ENCODE assay signal across 10 cellular contexts in genomic region chr2:39408351-39409136, GRCh38. TPM values are rescaled to one million over a fixed set of nuclear protein-coding genes. Genes with fewer than 3 reads are reported as not detected.
DNase-seq lines count a peak whose midpoint lies in the region; ATAC-seq and TF ChIP-seq lines count a peak whose summit lies in the region.
"Had no signal": no experiment of that assay in that cellular context is flagged by ENCODE, and none has a peak within 500 bp of the region (broad histone marks: within the 10 kb centered on the region; RNA-seq: fewer than 3 reads in every experiment).

No MANE protein-coding gene starts in this region.

- TF ChIP-seq CTCF in type B pancreatic cell (conservative IDR thresholded peaks at IDR 0.05) (no peak), adrenal gland (IDR thresholded peaks at IDR 0.05) (no peak)

- peak; percentile 45 for ATAC-seq in HG03060 (IDR thresholded peaks at IDR 0.05; ENCODE audit: low read depth, unreplicated experiment)
- ATAC-seq in activated T-helper 17 cell treated with anti-CD3 and anti-CD28 coated beads, Interleukin-2, amount 50 U/mL, for 72 hours (replicated peaks): peak; percentile 51

- no peak overlapping the region for H3K4me3 ChIP-seq in adrenal gland
- H3K4me3 ChIP-seq: BLaER1 had no signal

- no peak overlapping the region for H3K27ac Mint-ChIP-seq in activated naive CD4-positive, alpha-beta T cell treated with anti-CD3 and anti-CD28 coated beads, Interleukin-2, amount 50 U/mL, for 24 hours
- no peak overlapping the region for H3K27ac Mint-ChIP-seq in activated naive CD4-positive, alpha-beta T cell treated with anti-CD3 and anti-CD28 coated beads, Interleukin-2, amount 10 ng/mL, durations not matched to agents 7 days and 5 days
- H3K27ac Mint-ChIP-seq in activated T-helper 17 cell treated with anti-CD3 and anti-CD28 coated beads, Interleukin-2, amount 50 U/mL, for 72 hours: peak overlapping the region; percentile 32
- peak overlapping the region; percentile 51 for H3K27ac Mint-ChIP-seq in type B pancreatic cell

- intact Hi-C loops in adrenal gland (cut with DNase I): no loop called here

- H3K36me3 ChIP-seq in adrenal gland (replicated peaks in 1 of 2): no peaks in the 10 kb centered on the region

- peak overlapping the region; percentile 5 for H3K4me3 Mint-ChIP-seq in activated naive CD4-positive, alpha-beta T cell treated with anti-CD3 and anti-CD28 coated beads, Interleukin-2, amount 50 U/mL, for 24 hours
- no peak overlapping the region for H3K4me3 Mint-ChIP-seq in activated naive CD4-positive, alpha-beta T cell treated with anti-CD3 and anti-CD28 coated beads, Interleukin-2, amount 10 ng/mL, durations not matched to agents 7 days and 5 days
- peak overlapping the region; percentile 38 for H3K4me3 Mint-ChIP-seq in activated T-helper 17 cell treated with anti-CD3 and anti-CD28 coated beads, Interleukin-2, amount 50 U/mL, for 72 hours
- peak overlapping the region; percentile 37 for H3K4me3 Mint-ChIP-seq in type B pancreatic cell

- 61 to 72% (median 66%) methylated on average over 3 of the region's 3 CpGs for WGBS in adrenal gland, 4 donors

- H3K4me1 ChIP-seq in adrenal gland (replicated peaks in 1 of 2): peaks cover 31 to 88% of the 10 kb centered on the region in 2 donors

- CTCF ChIA-PET in activated naive CD4-positive, alpha-beta T cell treated with anti-CD3 and anti-CD28 coated beads, Interleukin-2, amount 10 ng/mL, durations not matched to agents 7 days and 5 days (lab: Charles Lee): no interaction called here

- H3K4me1 Mint-ChIP-seq in activated naive CD4-positive, alpha-beta T cell treated with anti-CD3 and anti-CD28 coated beads, Interleukin-2, amount 50 U/mL, for 24 hours: peaks cover 93% of the 10 kb centered on the region
- peaks cover 9% of the 10 kb centered on the region for H3K4me1 Mint-ChIP-seq in activated naive CD4-positive, alpha-beta T cell treated with anti-CD3 and anti-CD28 coated beads, Interleukin-2, amount 10 ng/mL, durations not matched to agents 7 days and 5 days
- peaks cover 49% of the 10 kb centered on the region for H3K4me1 Mint-ChIP-seq in activated T-helper 17 cell treated with anti-CD3 and anti-CD28 coated beads, Interleukin-2, amount 50 U/mL, for 72 hours
- peaks cover 58% of the 10 kb centered on the region for H3K4me1 Mint-ChIP-seq in type B pancreatic cell (ENCODE audit: unreplicated experiment)

- H3K27me3 ChIP-seq in adrenal gland: no peaks in the 10 kb centered on the region
- H3K27me3 ChIP-seq: BLaER1 had no signal

- H3K27me3 Mint-ChIP-seq in activated naive CD4-positive, alpha-beta T cell treated with anti-CD3 and anti-CD28 coated beads, Interleukin-2, amount 50 U/mL, for 24 hours: no peaks in the 10 kb centered on the region
- H3K27me3 Mint-ChIP-seq in activated naive CD4-positive, alpha-beta T cell treated with anti-CD3 and anti-CD28 coated beads, Interleukin-2, amount 10 ng/mL, durations not matched to agents 7 days and 5 days: no peaks in the 10 kb centered on the region
- H3K27me3 Mint-ChIP-seq in activated T-helper 17 cell treated with anti-CD3 and anti-CD28 coated beads, Interleukin-2, amount 50 U/mL, for 72 hours: no peaks in the 10 kb centered on the region
- H3K27me3 Mint-ChIP-seq in type B pancreatic cell: no peaks in the 10 kb centered on the region
- H3K27me3 Mint-ChIP-seq: IgD-negative memory B cell had no signal

- no peak for DNase-seq in activated naive CD4-positive, alpha-beta T cell treated with anti-CD3 and anti-CD28 coated beads, Interleukin-2, amount 10 ng/mL, durations not matched to agents 7 days and 5 days
- no peak for DNase-seq in type B pancreatic cell (ENCODE audit: extremely low spot score, unreplicated experiment)
- no peak for DNase-seq in adrenal gland
- no peak for DNase-seq in H4 (ENCODE audit: low spot score)
- no peak for DNase-seq in NCI-H2196 treated with DMSO at 0.1 percent for 48 hours (lab: John Stamatoyannopoulos, UW; ENCODE audit: unreplicated experiment)

- H3K27ac ChIP-seq in adrenal gland: no peak overlapping the region
- H3K27ac ChIP-seq: BLaER1 had no signal

- no peaks in the 10 kb centered on the region for H3K9me3 ChIP-seq in adrenal gland (replicated peaks in 1 of 3)

- no peaks in the 10 kb centered on the region for H3K9me3 Mint-ChIP-seq in activated naive CD4-positive, alpha-beta T cell treated with anti-CD3 and anti-CD28 coated beads, Interleukin-2, amount 50 U/mL, for 24 hours
- no peaks in the 10 kb centered on the region for H3K9me3 Mint-ChIP-seq in activated naive CD4-positive, alpha-beta T cell treated with anti-CD3 and anti-CD28 coated beads, Interleukin-2, amount 10 ng/mL, durations not matched to agents 7 days and 5 days
- H3K9me3 Mint-ChIP-seq in activated T-helper 17 cell treated with anti-CD3 and anti-CD28 coated beads, Interleukin-2, amount 50 U/mL, for 72 hours: no peaks in the 10 kb centered on the region
- no peaks in the 10 kb centered on the region for H3K9me3 Mint-ChIP-seq in type B pancreatic cell
- H3K9me3 Mint-ChIP-seq: IgD-negative memory B cell had no signal

- H3K36me3 Mint-ChIP-seq in activated naive CD4-positive, alpha-beta T cell treated with anti-CD3 and anti-CD28 coated beads, Interleukin-2, amount 50 U/mL, for 24 hours: peaks cover 1% of the 10 kb centered on the region
- no peaks in the 10 kb centered on the region for H3K36me3 Mint-ChIP-seq in activated naive CD4-positive, alpha-beta T cell treated with anti-CD3 and anti-CD28 coated beads, Interleukin-2, amount 10 ng/mL, durations not matched to agents 7 days and 5 days
- no peaks in the 10 kb centered on the region for H3K36me3 Mint-ChIP-seq in activated T-helper 17 cell treated with anti-CD3 and anti-CD28 coated beads, Interleukin-2, amount 50 U/mL, for 72 hours (ENCODE audit: low read depth)
- H3K36me3 Mint-ChIP-seq in type B pancreatic cell: peaks cover 13% of the 10 kb centered on the region
- H3K36me3 Mint-ChIP-seq: IgD-negative memory B cell had no signal

- no peak for TF ChIP-seq POLR2A in adrenal gland (IDR thresholded peaks at IDR 0.05)

RNA-seq across cellular contexts. Expression of gene MAP4K3, which starts 28.5 kb away (rescaled TPM):
- total RNA-seq in activated T-helper 17 cell treated with anti-CD3 and anti-CD28 coated beads, Interleukin-2, amount 50 U/mL, for 72 hours: 10 to 100 TPM in 1 of 2 donors, 1 to 10 TPM in 1; 8.9 to 11.3 TPM
- 36.7 and 49.0 TPM in 2 replicates for total RNA-seq in type B pancreatic cell (ENCODE audit: low replicate concordance)
- total RNA-seq in adrenal gland: 10 to 100 TPM; 27.3 to 79.7 (median 45.0) TPM
- 10 to 100 TPM; 15.4 to 36.4 (median 16.7) TPM for polyA plus RNA-seq in adrenal gland
- 19.2 and 20.1 TPM in 2 replicates for total RNA-seq in H4 (2014; rRNA removed; shearing (Covaris generic))

Comparison
In these comparisons a context has a peak if more than half of its experiments do, and no peak if none do; other contexts are left out.
1. H3K27ac Mint-ChIP-seq: peak in activated T-helper 17 cell treated with anti-CD3 and anti-CD28 coated beads, Interleukin-2, amount 50 U/mL, for 72 hours (single experiment) and type B pancreatic cell (single experiment); none in activated naive CD4-positive, alpha-beta T cell treated with anti-CD3 and anti-CD28 coated beads, Interleukin-2, amount 50 U/mL, for 24 hours (single experiment) and activated naive CD4-positive, alpha-beta T cell treated with anti-CD3 and anti-CD28 coated beads, Interleukin-2, amount 10 ng/mL, durations not matched to agents 7 days and 5 days (single experiment).